11 cellular contexts compared by ENCODE assay signal in genomic region chr20:62523473-62524203, GRCh38. TPM values are rescaled to one million over a fixed set of nuclear protein-coding genes. Genes with fewer than 3 reads are reported as not detected.
DNase-seq lines count a peak whose midpoint lies in the region; ATAC-seq and TF ChIP-seq lines count a peak whose summit lies in the region.
"Had no signal": no experiment of that assay in that cellular context is flagged by ENCODE, and none has a peak within 500 bp of the region (broad histone marks: within the 10 kb centered on the region; RNA-seq: fewer than 3 reads in every experiment).

No MANE protein-coding gene starts in this region.

- peaks cover 0 to 63% (median 6%) of the 10 kb centered on the region in 4 donors for H3K27me3 ChIP-seq in esophagus muscularis mucosa

- CTCF ChIA-PET in Calu3 (lab: Charles Lee) = no interaction called here

- H3K9me3 Mint-ChIP-seq in Calu3 (ENCODE audit: low read depth, unreplicated experiment) = no peaks in the 10 kb centered on the region

- peak; percentile 74 for ATAC-seq in T-helper 17 cell

- TF ChIP-seq CTCF in Calu3 (IDR thresholded peaks at IDR 0.05; ENCODE audit: unreplicated experiment) (no peak), esophagus muscularis mucosa (IDR thresholded peaks at IDR 0.05) (no peak)

- H3K36me3 Mint-ChIP-seq in Calu3 (ENCODE audit: insufficient read depth, unreplicated experiment) = no peaks in the 10 kb centered on the region
- peaks cover 2% of the 10 kb centered on the region for H3K36me3 Mint-ChIP-seq in T-helper 17 cell (ENCODE audit: low read depth)

- no peak for TF ChIP-seq POLR2A in esophagus muscularis mucosa (IDR thresholded peaks at IDR 0.05; ENCODE audit: low read depth)

- H3K4me1 Mint-ChIP-seq in Calu3 (ENCODE audit: low read depth, unreplicated experiment) (no peaks in the 10 kb centered on the region), T-helper 17 cell (no peaks in the 10 kb centered on the region)

- BruUV-seq in Calu3 (replicated peaks; lab: Mats Ljungman, UMichigan) = no TSS peak

- no peaks in the 10 kb centered on the region for H3K36me3 ChIP-seq in esophagus muscularis mucosa

- intact Hi-C loops in Calu3 (cut with micrococcal nuclease; ENCODE audit: unreplicated experiment) (no loop called here), esophagus muscularis mucosa (cut with DNase I) (no loop called here)

- H3K4me1 ChIP-seq in esophagus muscularis mucosa = peaks cover 0 to 16% (median 10%) of the 10 kb centered on the region in 4 donors

- no peak overlapping the region for H3K4me3 ChIP-seq in esophagus muscularis mucosa

- TF ChIP-seq EP300 in esophagus muscularis mucosa (IDR thresholded peaks at IDR 0.05) = no peak

- H3K4me3 Mint-ChIP-seq in Calu3 (ENCODE audit: low read depth, unreplicated experiment) (no peak overlapping the region), T-helper 17 cell (no peak overlapping the region)

- DNase-seq in Calu3 = peak; percentile 49
- no peak for DNase-seq in T-helper 17 cell
- peak; percentile 76 for DNase-seq in activated naive CD4-positive, alpha-beta T cell treated with Interleukin-2 at 50 U/mL for 16 hours
- DNase-seq in stimulated activated CD4-positive, alpha-beta T cell treated with anti-CD3 and anti-CD28 coated beads, Interleukin-1b, Interleukin-23, amount 100 ng/mL, for 24 hours (ENCODE audit: low read depth in 4 of 4, low spot score in 1 of 4) = peak; percentile 21 to 78 (median 43)
- DNase-seq in MV-4-11 (lab: John Stamatoyannopoulos, UW) = no peak
- DNase-seq in kidney tubule cell (ENCODE audit: low spot score) = no peak
- DNase-seq in germinal center (ENCODE audit: low spot score) = no peak
- DNase-seq in esophagus muscularis mucosa (ENCODE audit: extremely low spot score) = no peak
- DNase-seq: GF-D8, NCI-H774 had no signal

- 77% methylated on average over 16 of the region's 26 CpGs for WGBS in esophagus muscularis mucosa

- H3K27ac ChIP-seq in esophagus muscularis mucosa (replicated peaks in 1 of 4) = no peak overlapping the region

- H3K27me3 Mint-ChIP-seq in Calu3 (ENCODE audit: unreplicated experiment) (peaks cover 99% of the 10 kb centered on the region), T-helper 17 cell (peaks cover 44% of the 10 kb centered on the region)

- H3K27ac Mint-ChIP-seq in Calu3 (ENCODE audit: unreplicated experiment) = no peak overlapping the region
- no peak overlapping the region for H3K27ac Mint-ChIP-seq in T-helper 17 cell

- no peaks in the 10 kb centered on the region for H3K9me3 ChIP-seq in T-helper 17 cell (ENCODE audit: control insufficient read depth, low read length, poor library complexity, severe bottlenecking)
- no peaks in the 10 kb centered on the region for H3K9me3 ChIP-seq in esophagus muscularis mucosa

RNA-seq across cellular contexts. Expression of gene GATA5, which starts 47.8 kb away (rescaled TPM):
- not detected in 2 replicates for total RNA-seq in Calu3 (2022)
- not detected for total RNA-seq in T-helper 17 cell
- under 1 TPM in 3 of 4 donors, not detected in 1; 0.33 to 0.78 (median 0.46) TPM for total RNA-seq in esophagus muscularis mucosa
- total RNA-seq: bronchial epithelial cell had no signal

Comparison
In these comparisons a context has a peak if more than half of its experiments do, and no peak if none do; other contexts are left out.
1. DNase-seq: peak in Calu3 (single experiment), activated naive CD4-positive, alpha-beta T cell treated with Interleukin-2 at 50 U/mL for 16 hours (single experiment) and stimulated activated CD4-positive, alpha-beta T cell treated with anti-CD3 and anti-CD28 coated beads, Interleukin-1b, Interleukin-23, amount 100 ng/mL, for 24 hours (4 of 4); none in T-helper 17 cell (0 of 3), MV-4-11 (single experiment), kidney tubule cell (single experiment), germinal center (single experiment) and esophagus muscularis mucosa (single experiment).